1 cellular context compared by ENCODE assay signal in the genomic region with DNA sequence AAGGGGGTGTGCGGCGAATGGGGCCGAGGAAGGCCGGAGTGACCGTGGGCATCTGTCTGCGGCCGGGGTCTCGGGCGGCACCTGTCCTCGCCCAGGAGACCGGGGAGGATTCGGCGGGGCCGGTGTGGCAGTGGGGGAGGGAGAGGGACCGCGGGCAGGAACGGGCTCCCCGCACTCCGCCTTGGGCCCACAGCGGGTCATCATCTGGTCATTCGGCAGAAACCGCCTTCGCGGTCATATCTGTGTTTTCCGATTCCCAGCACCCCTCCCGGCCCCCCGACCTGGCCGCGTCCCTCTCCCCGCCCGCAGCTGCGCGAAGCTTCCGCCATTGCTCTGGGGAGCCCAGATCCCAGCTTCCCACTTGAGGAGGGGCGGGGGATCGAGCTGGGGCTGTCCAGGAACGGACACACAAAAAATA.
A peak's percentile ranks its signal among the peaks of the same experiment; 100 is the strongest.
TF ChIP-seq lines count a peak whose summit lies in the region.

No MANE protein-coding gene starts in this region.

TF ChIP-seq in HEK293, 187 proteins besides CTCF, POLR2A, EP300 and RAD21 (continued from another document and continues in another):
- TF ChIP-seq, protein P1, sequence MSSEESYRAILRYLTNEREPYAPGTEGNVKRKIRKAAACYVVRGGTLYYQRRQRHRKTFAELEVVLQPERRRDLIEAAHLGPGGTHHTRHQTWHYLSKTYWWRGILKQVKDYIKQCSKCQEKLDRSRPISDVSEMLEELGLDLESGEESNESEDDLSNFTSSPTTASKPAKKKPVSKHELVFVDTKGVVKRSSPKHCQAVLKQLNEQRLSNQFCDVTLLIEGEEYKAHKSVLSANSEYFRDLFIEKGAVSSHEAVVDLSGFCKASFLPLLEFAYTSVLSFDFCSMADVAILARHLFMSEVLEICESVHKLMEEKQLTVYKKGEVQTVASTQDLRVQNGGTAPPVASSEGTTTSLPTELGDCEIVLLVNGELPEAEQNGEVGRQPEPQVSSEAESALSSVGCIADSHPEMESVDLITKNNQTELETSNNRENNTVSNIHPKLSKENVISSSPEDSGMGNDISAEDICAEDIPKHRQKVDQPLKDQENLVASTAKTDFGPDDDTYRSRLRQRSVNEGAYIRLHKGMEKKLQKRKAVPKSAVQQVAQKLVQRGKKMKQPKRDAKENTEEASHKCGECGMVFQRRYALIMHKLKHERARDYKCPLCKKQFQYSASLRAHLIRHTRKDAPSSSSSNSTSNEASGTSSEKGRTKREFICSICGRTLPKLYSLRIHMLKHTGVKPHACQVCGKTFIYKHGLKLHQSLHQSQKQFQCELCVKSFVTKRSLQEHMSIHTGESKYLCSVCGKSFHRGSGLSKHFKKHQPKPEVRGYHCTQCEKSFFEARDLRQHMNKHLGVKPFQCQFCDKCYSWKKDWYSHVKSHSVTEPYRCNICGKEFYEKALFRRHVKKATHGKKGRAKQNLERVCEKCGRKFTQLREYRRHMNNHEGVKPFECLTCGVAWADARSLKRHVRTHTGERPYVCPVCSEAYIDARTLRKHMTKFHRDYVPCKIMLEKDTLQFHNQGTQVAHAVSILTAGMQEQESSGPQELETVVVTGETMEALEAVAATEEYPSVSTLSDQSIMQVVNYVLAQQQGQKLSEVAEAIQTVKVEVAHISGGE (tag by site-specific recombination; conservative IDR thresholded peaks at IDR 0.05; ENCODE audit: low read depth) = 0 out of 2 replicates have a peak, but pooled peaks have one; percentile 20
- TF ChIP-seq YY1 (tag by site-specific recombination; IDR thresholded peaks at IDR 0.05) (peak; percentile 63), KLF7 (tag by site-specific recombination; IDR thresholded peaks at IDR 0.05; ENCODE audit: borderline replicate concordance) (no peak), ZNF10 (tag by site-specific recombination; IDR thresholded peaks at IDR 0.05) (no peak), RBAK (tag by site-specific recombination; IDR thresholded peaks at IDR 0.05) (no peak), ZNF404 (tag by site-specific recombination; IDR thresholded peaks at IDR 0.05) (no peak), ZNF394 (tag by site-specific recombination; IDR thresholded peaks at IDR 0.05; ENCODE audit: borderline replicate concordance) (peak; percentile 38; the same call in 1 of the 2 replicates), KLF1 (tag by site-specific recombination; IDR thresholded peaks at IDR 0.05) (0 out of 2 replicates have a peak, but pooled peaks have one; percentile 7), ZNF596 (tag by site-specific recombination; IDR thresholded peaks at IDR 0.05) (no peak), ZNF560 (tag by site-specific recombination; IDR thresholded peaks at IDR 0.05; ENCODE audit: borderline replicate concordance) (no peak), ZNF677 (tag by site-specific recombination; IDR thresholded peaks at IDR 0.05) (no peak), ZNF548 (tag by site-specific recombination; IDR thresholded peaks at IDR 0.05) (no peak), SALL2 (tag by site-specific recombination; IDR thresholded peaks at IDR 0.05; ENCODE audit: borderline replicate concordance) (no peak), HOXC10 (CRISPR knock-in tag; IDR thresholded peaks at IDR 0.05) (no peak), ZNF214 (tag by site-specific recombination; IDR thresholded peaks at IDR 0.05; ENCODE audit: borderline replicate concordance) (no peak), ZBTB7A (tag by site-specific recombination; IDR thresholded peaks at IDR 0.05; ENCODE audit: low read depth) (no peak), ZNF121 (tag by site-specific recombination; IDR thresholded peaks at IDR 0.05) (no peak), MZF1 (tag by site-specific recombination; IDR thresholded peaks at IDR 0.05; ENCODE audit: borderline replicate concordance) (no peak), ZNF366 (tag by site-specific recombination; conservative IDR thresholded peaks at IDR 0.05) (no peak), GLI4 (tag by site-specific recombination; IDR thresholded peaks at IDR 0.05) (no peak), ZFP3 (tag by site-specific recombination; IDR thresholded peaks at IDR 0.05; ENCODE audit: low read depth) (no peak), ZNF76 (tag by site-specific recombination; IDR thresholded peaks at IDR 0.05; ENCODE audit: borderline replicate concordance, low read depth) (peak; percentile 73), ZNF433 (tag by site-specific recombination; IDR thresholded peaks at IDR 0.05; ENCODE audit: low read depth) (no peak), ZSCAN30 (tag by site-specific recombination; IDR thresholded peaks at IDR 0.05) (0 out of 2 replicates have a peak, but pooled peaks have one; percentile 49), ZBTB8A (tag by site-specific recombination; IDR thresholded peaks at IDR 0.05) (no peak; the same call in 1 of the 2 replicates), ZFP41 (tag by site-specific recombination; IDR thresholded peaks at IDR 0.05; ENCODE audit: borderline replicate concordance) (no peak), ZNF626 (tag by site-specific recombination; IDR thresholded peaks at IDR 0.05) (no peak), ZNF660 (tag by site-specific recombination; IDR thresholded peaks at IDR 0.05) (0 out of 2 replicates have a peak, but pooled peaks have one; percentile 5), ZNF391 (tag by site-specific recombination; IDR thresholded peaks at IDR 0.05; ENCODE audit: borderline replicate concordance, low read depth) (peak; percentile 21; the same call in 1 of the 2 replicates), KLF8 (tag by site-specific recombination; IDR thresholded peaks at IDR 0.05) (peak; percentile 56; the same call in 1 of the 2 replicates), ZNF707 (tag by site-specific recombination; IDR thresholded peaks at IDR 0.05) (no peak), ZNF423 (tag by site-specific recombination; IDR thresholded peaks at IDR 0.05) (no peak), KLF10 (tag by site-specific recombination; IDR thresholded peaks at IDR 0.05) (no peak), REPIN1 (tag by site-specific recombination; IDR thresholded peaks at IDR 0.05; ENCODE audit: low read depth) (no peak), TCF7L2 (IDR thresholded peaks at IDR 0.05; ENCODE audit: borderline replicate concordance, low read depth, low read length) (no peak), ZBTB21 (tag by site-specific recombination; IDR thresholded peaks at IDR 0.05) (no peak), KLF9 (tag by site-specific recombination; IDR thresholded peaks at IDR 0.05; ENCODE audit: low read depth) (no peak), ZNF157 (tag by site-specific recombination; IDR thresholded peaks at IDR 0.05) (no peak), ZBTB48 (tag by site-specific recombination; IDR thresholded peaks at IDR 0.05) (no peak), ZNF324 (tag by site-specific recombination; IDR thresholded peaks at IDR 0.05) (no peak), SP3 (tag by site-specific recombination; IDR thresholded peaks at IDR 0.05) (0 out of 2 replicates have a peak, but pooled peaks have one; percentile 33), ZNF664 (tag by site-specific recombination; IDR thresholded peaks at IDR 0.05) (no peak), KLF16 (tag by site-specific recombination; IDR thresholded peaks at IDR 0.05) (no peak), ZXDB (tag by site-specific recombination; IDR thresholded peaks at IDR 0.05) (no peak; the same call in 1 of the 2 replicates), ZNF133 (tag by site-specific recombination; IDR thresholded peaks at IDR 0.05) (no peak), ZNF549 (tag by site-specific recombination; IDR thresholded peaks at IDR 0.05) (no peak), BCL11B (tag by site-specific recombination; IDR thresholded peaks at IDR 0.05; ENCODE audit: low read depth) (no peak), SCRT2 (tag by site-specific recombination; IDR thresholded peaks at IDR 0.05) (0 out of 2 replicates have a peak, but pooled peaks have one; percentile 47)
- TF ChIP-seq, protein P2, sequence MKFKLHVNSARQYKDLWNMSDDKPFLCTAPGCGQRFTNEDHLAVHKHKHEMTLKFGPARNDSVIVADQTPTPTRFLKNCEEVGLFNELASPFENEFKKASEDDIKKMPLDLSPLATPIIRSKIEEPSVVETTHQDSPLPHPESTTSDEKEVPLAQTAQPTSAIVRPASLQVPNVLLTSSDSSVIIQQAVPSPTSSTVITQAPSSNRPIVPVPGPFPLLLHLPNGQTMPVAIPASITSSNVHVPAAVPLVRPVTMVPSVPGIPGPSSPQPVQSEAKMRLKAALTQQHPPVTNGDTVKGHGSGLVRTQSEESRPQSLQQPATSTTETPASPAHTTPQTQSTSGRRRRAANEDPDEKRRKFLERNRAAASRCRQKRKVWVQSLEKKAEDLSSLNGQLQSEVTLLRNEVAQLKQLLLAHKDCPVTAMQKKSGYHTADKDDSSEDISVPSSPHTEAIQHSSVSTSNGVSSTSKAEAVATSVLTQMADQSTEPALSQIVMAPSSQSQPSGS (tag by site-specific recombination; IDR thresholded peaks at IDR 0.05; ENCODE audit: low read depth) = no peak
- TF ChIP-seq, protein P3, sequence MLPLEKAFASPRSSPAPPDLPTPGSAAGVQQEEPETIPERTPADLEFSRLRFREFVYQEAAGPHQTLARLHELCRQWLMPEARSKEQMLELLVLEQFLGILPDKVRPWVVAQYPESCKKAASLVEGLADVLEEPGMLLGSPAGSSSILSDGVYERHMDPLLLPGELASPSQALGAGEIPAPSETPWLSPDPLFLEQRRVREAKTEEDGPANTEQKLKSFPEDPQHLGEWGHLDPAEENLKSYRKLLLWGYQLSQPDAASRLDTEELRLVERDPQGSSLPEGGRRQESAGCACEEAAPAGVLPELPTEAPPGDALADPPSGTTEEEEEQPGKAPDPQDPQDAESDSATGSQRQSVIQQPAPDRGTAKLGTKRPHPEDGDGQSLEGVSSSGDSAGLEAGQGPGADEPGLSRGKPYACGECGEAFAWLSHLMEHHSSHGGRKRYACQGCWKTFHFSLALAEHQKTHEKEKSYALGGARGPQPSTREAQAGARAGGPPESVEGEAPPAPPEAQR (tag by site-specific recombination; IDR thresholded peaks at IDR 0.05) = no peak
- TF ChIP-seq, protein P4, sequence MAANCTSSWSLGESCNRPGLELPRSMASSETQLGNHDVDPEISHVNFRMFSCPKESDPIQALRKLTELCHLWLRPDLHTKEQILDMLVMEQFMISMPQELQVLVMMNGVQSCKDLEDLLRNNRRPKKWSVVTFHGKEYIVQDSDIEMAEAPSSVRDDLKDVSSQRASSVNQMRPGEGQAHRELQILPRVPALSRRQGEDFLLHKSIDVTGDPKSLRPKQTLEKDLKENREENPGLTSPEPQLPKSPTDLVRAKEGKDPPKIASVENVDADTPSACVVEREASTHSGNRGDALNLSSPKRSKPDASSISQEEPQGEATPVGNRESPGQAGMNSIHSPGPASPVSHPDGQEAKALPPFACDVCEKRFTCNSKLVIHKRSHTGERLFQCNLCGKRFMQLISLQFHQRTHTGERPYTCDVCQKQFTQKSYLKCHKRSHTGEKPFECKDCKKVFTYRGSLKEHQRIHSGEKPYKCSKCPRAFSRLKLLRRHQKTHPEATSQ (tag by site-specific recombination; IDR thresholded peaks at IDR 0.05) = no peak; the same call in 1 of the 2 replicates
- TF ChIP-seq, protein P5, sequence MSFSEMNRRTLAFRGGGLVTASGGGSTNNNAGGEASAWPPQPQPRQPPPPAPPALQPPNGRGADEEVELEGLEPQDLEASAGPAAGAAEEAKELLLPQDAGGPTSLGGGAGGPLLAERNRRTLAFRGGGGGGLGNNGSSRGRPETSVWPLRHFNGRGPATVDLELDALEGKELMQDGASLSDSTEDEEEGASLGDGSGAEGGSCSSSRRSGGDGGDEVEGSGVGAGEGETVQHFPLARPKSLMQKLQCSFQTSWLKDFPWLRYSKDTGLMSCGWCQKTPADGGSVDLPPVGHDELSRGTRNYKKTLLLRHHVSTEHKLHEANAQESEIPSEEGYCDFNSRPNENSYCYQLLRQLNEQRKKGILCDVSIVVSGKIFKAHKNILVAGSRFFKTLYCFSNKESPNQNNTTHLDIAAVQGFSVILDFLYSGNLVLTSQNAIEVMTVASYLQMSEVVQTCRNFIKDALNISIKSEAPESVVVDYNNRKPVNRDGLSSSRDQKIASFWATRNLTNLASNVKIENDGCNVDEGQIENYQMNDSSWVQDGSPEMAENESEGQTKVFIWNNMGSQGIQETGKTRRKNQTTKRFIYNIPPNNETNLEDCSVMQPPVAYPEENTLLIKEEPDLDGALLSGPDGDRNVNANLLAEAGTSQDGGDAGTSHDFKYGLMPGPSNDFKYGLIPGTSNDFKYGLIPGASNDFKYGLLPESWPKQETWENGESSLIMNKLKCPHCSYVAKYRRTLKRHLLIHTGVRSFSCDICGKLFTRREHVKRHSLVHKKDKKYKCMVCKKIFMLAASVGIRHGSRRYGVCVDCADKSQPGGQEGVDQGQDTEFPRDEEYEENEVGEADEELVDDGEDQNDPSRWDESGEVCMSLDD (tag by site-specific recombination; IDR thresholded peaks at IDR 0.05) = peak; percentile 62
- TF ChIP-seq, protein P6, sequence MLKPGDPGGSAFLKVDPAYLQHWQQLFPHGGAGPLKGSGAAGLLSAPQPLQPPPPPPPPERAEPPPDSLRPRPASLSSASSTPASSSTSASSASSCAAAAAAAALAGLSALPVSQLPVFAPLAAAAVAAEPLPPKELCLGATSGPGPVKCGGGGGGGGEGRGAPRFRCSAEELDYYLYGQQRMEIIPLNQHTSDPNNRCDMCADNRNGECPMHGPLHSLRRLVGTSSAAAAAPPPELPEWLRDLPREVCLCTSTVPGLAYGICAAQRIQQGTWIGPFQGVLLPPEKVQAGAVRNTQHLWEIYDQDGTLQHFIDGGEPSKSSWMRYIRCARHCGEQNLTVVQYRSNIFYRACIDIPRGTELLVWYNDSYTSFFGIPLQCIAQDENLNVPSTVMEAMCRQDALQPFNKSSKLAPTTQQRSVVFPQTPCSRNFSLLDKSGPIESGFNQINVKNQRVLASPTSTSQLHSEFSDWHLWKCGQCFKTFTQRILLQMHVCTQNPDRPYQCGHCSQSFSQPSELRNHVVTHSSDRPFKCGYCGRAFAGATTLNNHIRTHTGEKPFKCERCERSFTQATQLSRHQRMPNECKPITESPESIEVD (tag by site-specific recombination; IDR thresholded peaks at IDR 0.05) = no peak
- TF ChIP-seq, protein P7, sequence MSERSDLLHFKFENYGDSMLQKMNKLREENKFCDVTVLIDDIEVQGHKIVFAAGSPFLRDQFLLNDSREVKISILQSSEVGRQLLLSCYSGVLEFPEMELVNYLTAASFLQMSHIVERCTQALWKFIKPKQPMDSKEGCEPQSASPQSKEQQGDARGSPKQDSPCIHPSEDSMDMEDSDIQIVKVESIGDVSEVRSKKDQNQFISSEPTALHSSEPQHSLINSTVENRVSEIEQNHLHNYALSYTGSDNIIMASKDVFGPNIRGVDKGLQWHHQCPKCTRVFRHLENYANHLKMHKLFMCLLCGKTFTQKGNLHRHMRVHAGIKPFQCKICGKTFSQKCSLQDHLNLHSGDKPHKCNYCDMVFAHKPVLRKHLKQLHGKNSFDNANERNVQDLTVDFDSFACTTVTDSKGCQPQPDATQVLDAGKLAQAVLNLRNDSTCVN (tag by site-specific recombination; optimal IDR thresholded peaks at IDR 0.05) = peak; percentile 27
- TF ChIP-seq, protein P8, sequence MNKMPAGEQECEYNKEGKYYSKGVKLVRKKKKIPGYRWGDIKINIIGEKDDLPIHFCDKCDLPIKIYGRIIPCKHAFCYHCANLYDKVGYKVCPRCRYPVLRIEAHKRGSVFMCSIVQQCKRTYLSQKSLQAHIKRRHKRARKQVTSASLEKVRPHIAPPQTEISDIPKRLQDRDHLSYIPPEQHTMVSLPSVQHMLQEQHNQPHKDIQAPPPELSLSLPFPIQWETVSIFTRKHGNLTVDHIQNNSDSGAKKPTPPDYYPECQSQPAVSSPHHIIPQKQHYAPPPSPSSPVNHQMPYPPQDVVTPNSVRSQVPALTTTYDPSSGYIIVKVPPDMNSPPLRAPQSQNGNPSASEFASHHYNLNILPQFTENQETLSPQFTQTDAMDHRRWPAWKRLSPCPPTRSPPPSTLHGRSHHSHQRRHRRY (tag by site-specific recombination; IDR thresholded peaks at IDR 0.05) = no peak
